In genomic region chr18:54033087-54033486, GRCh38 we compare ENCODE assay signal across 26 cellular contexts.
"Had no signal": no experiment of that assay in that cellular context is flagged by ENCODE, and none has a peak within 500 bp of the region (broad histone marks: within the 10 kb centered on the region; RNA-seq: fewer than 3 reads in every experiment).

No MANE protein-coding gene starts in this region.

- H3K9me3 Mint-ChIP-seq: activated B cell treated with CpG ODN at 0.5 μM for 24 hours; activated T-cell treated with anti-CD3 and anti-CD28 coated beads, Interleukin-2, amount 50 U/mL, for 4 hours; activated T-helper 2 cell treated with anti-CD3 and anti-CD28 coated beads, Interferon-gamma antibody, Interleukin-2, Interleukin-4, amounts not matched to agents 10 μg/mL and 5 μg/mL and 100 μg/mL, durations not matched to agents 14 hours and 24 hours and 36 hours; endodermal cell had no signal

- H3K27ac ChIP-seq: adrenal gland, coronary artery, gastroesophageal sphincter, heart left ventricle, parathyroid adenoma, right lobe of liver, transverse colon had no signal

- H3K27ac Mint-ChIP-seq: activated B cell treated with CpG ODN at 0.5 μM for 24 hours; activated CD4-positive, alpha-beta T cell treated with anti-CD3 and anti-CD28 coated beads for 36 hours; activated naive CD8-positive, alpha-beta T cell; activated T-helper 2 cell treated with anti-CD3 and anti-CD28 coated beads, Interferon-gamma antibody, Interleukin-2, Interleukin-4, amounts not matched to agents 10 μg/mL and 5 μg/mL and 100 μg/mL, durations not matched to agents 14 hours and 24 hours and 36 hours; endodermal cell; stimulated activated memory B cell treated with anti-CD40 and anti-IgM and Interleukin-4, amounts not matched to agents 10 μg/mL and 1 μg/mL and 100 μg/mL, for 72 hours had no signal

- H3K79me2 ChIP-seq: parathyroid adenoma had no signal

- FAIRE-seq: kidney, small intestine had no signal

- H3K4me1 Mint-ChIP-seq: activated B cell treated with CpG ODN at 0.5 μM for 24 hours; activated CD4-positive, alpha-beta T cell treated with anti-CD3 and anti-CD28 coated beads for 36 hours; stimulated activated memory B cell treated with anti-CD40 and anti-IgM and Interleukin-4, amounts not matched to agents 10 μg/mL and 1 μg/mL and 100 μg/mL, for 72 hours had no signal

- H3K9me3 ChIP-seq: adrenal gland, gastroesophageal sphincter, heart left ventricle, mucosa of descending colon, right lobe of liver, transverse colon had no signal

- H3K36me3 ChIP-seq: adrenal gland, gastroesophageal sphincter, heart left ventricle, right lobe of liver, transverse colon had no signal

- H2AFZ ChIP-seq: parathyroid adenoma had no signal

- H3K27me3 Mint-ChIP-seq: activated naive CD8-positive, alpha-beta T cell had no signal

- ATAC-seq: activated CD4-positive, alpha-beta T cell treated with anti-CD3 and anti-CD28 coated beads for 36 hours; activated T-cell treated with anti-CD3 and anti-CD28 coated beads, Interleukin-2, amount 50 U/mL, for 4 hours; gastroesophageal sphincter; mucosa of descending colon; right lobe of liver; stimulated activated memory B cell treated with anti-CD40 and anti-IgM and Interleukin-4, amounts not matched to agents 10 μg/mL and 1 μg/mL and 100 μg/mL, for 72 hours had no signal

- H3K36me3 Mint-ChIP-seq: activated naive CD8-positive, alpha-beta T cell; stimulated activated memory B cell treated with anti-CD40 and anti-IgM and Interleukin-4, amounts not matched to agents 10 μg/mL and 1 μg/mL and 100 μg/mL, for 72 hours had no signal

- H3K4me1 ChIP-seq: adrenal gland, gastroesophageal sphincter, parathyroid adenoma, right lobe of liver, transverse colon had no signal

- DNase-seq: activated B cell treated with CpG ODN at 0.5 μM for 24 hours; activated CD4-positive, alpha-beta T cell treated with anti-CD3 and anti-CD28 coated beads for 36 hours; activated CD4-positive, alpha-beta T cell treated with anti-CD3 and anti-CD28 coated beads, Interleukin-2, amount 50 U/mL, for 48 hours; activated CD8-positive, alpha-beta memory T cell treated with anti-CD3 and anti-CD28 coated beads, Interleukin-2, amount 50 U/mL, for 48 hours; activated naive CD4-positive, alpha-beta T cell; activated T-cell treated with anti-CD3 and anti-CD28 coated beads, Interleukin-2, amount 50 U/mL, for 4 hours; adrenal gland; cerebellar nuclear complex; endodermal cell; heart left ventricle; kidney; left ventricle myocardium superior; mucosa of descending colon; nucleus accumbens; right lobe of liver; small intestine; stimulated activated CD4-positive, alpha-beta T cell treated with anti-CD3 and anti-CD28 coated beads, Interleukin-2, amount 100 ng/mL, for 24 hours; T-helper 1 cell; T1000; transverse colon had no signal

- H3K4me3 Mint-ChIP-seq: activated B cell treated with CpG ODN at 0.5 μM for 24 hours; activated CD4-positive, alpha-beta T cell treated with anti-CD3 and anti-CD28 coated beads for 36 hours; activated naive CD8-positive, alpha-beta T cell; activated T-cell treated with anti-CD3 and anti-CD28 coated beads, Interleukin-2, amount 50 U/mL, for 4 hours; endodermal cell; stimulated activated memory B cell treated with anti-CD40 and anti-IgM and Interleukin-4, amounts not matched to agents 10 μg/mL and 1 μg/mL and 100 μg/mL, for 72 hours had no signal

- H3K27me3 ChIP-seq: adrenal gland, gastroesophageal sphincter, heart left ventricle, right lobe of liver, transverse colon had no signal

- H3K9ac ChIP-seq: parathyroid adenoma had no signal

- H3K4me3 ChIP-seq: adrenal gland, coronary artery, gastroesophageal sphincter, heart left ventricle, mucosa of descending colon, right lobe of liver, transverse colon had no signal
